In genomic region chr17:42179911-42180410, GRCh38 we compare ENCODE assay signal across 8 cellular contexts. TPM values are rescaled to one million over a fixed set of nuclear protein-coding genes. Genes with fewer than 3 reads are reported as not detected.
DNase-seq lines count a peak whose midpoint lies in the region; ATAC-seq lines count a peak whose summit lies in the region.

No MANE protein-coding gene starts in this region.

- no peak overlapping the region for H3K27ac Mint-ChIP-seq in activated naive CD8-positive, alpha-beta T cell

- H3K27me3 Mint-ChIP-seq in activated naive CD8-positive, alpha-beta T cell, result peaks cover 7% of the 10 kb centered on the region

- peaks cover 36% of the 10 kb centered on the region for H3K4me1 Mint-ChIP-seq in activated naive CD8-positive, alpha-beta T cell (ENCODE audit: low read depth)

- H3K36me3 ChIP-seq in ES-I3 (ENCODE audit: insufficient read depth, low read length), result no peaks in the 10 kb centered on the region

- no peak for ATAC-seq in GM19395 (IDR thresholded peaks at IDR 0.05; ENCODE audit: unreplicated experiment)
- ATAC-seq in HG03460 (IDR thresholded peaks at IDR 0.05; ENCODE audit: unreplicated experiment), result no peak

- peak overlapping the region; percentile 67; the same call in 1 of the 2 replicates for H3K9ac ChIP-seq in ES-I3 (ENCODE audit: low read depth, low read length)

- peaks cover 5% of the 10 kb centered on the region for H3K36me3 Mint-ChIP-seq in activated naive CD8-positive, alpha-beta T cell

- peak overlapping the region; percentile 70 for H3K4me3 Mint-ChIP-seq in activated naive CD8-positive, alpha-beta T cell

- DNase-seq in NCI-H1092 (lab: John Stamatoyannopoulos, UW) (peak; percentile 47), kidney tubule cell (ENCODE audit: low spot score) (peak; percentile 20), NCI-H510A treated with DMSO at 0.1 percent for 48 hours (lab: John Stamatoyannopoulos, UW) (no peak), cerebellum (ENCODE audit: low spot score) (no peak)

- H3K9me3 ChIP-seq in ES-I3 (ENCODE audit: control insufficient read depth, insufficient read depth, low read length), result no peaks in the 10 kb centered on the region

- peaks cover 13% of the 10 kb centered on the region for H3K4me1 ChIP-seq in ES-I3 (ENCODE audit: insufficient read depth, low read length)

- no peaks in the 10 kb centered on the region for H3K9me3 Mint-ChIP-seq in activated naive CD8-positive, alpha-beta T cell (ENCODE audit: low read depth)

RNA-seq across cellular contexts. Expression of gene KCNH4, which starts 1.0 kb away (rescaled TPM):
- total RNA-seq in cerebellum, result 0.82 TPM

RNA-seq across cellular contexts. Expression of gene HCRT, which starts 5.3 kb away (rescaled TPM):
- total RNA-seq in cerebellum, result not detected

RNA-seq across cellular contexts. Expression of gene GHDC, which starts 14.3 kb away (rescaled TPM):
- total RNA-seq in cerebellum, result 4.7 TPM

RNA-seq across cellular contexts. Expression of gene RAB5C, which starts 25.2 kb away (rescaled TPM):
- 37.7 TPM for total RNA-seq in cerebellum

RNA-seq across cellular contexts. Expression of gene HSPB9, which starts 57.4 kb away (rescaled TPM):
- total RNA-seq in cerebellum, result 0.18 TPM

Comparison
In these comparisons a context has a peak if more than half of its experiments do, and no peak if none do; other contexts are left out.
1. DNase-seq: peak in NCI-H1092 (single experiment) and kidney tubule cell (single experiment); none in NCI-H510A treated with DMSO at 0.1 percent for 48 hours (single experiment) and cerebellum (single experiment).